16 cellular contexts compared by ENCODE assay signal in the genomic region with DNA sequence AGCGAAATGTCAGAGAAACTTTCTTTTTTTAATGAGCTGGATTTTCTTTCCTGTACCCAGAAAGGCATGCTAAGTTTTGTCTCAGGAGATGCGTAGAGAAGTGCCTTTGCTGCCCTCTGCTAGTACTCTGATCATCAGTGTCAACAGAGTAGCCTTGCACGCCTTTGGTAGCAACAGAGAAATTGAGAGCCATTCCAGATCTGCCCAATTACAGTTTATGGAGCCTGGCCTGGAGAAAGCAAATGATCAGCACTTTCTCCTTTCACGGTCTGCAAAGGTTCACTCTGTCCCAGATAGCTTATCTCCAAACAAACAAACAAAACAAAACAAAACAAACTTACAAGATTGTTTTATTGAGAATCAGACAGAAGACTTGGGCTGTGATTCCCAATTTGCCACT.
"Had no signal": no experiment of that assay in that cellular context is flagged by ENCODE, and none has a peak within 500 bp of the region (broad histone marks: within the 10 kb centered on the region; RNA-seq: fewer than 3 reads in every experiment).

No MANE protein-coding gene starts in this region.

- H3K9me3 ChIP-seq: neutrophil, sigmoid colon had no signal

- H3K27ac Mint-ChIP-seq: endodermal cell; mesothelial cell of epicardium; natural killer cell treated with Interleukin-12 subunit alpha and Interleukin-12 subunit beta and Interleukin-15 and Interleukin-18, amount 100 ng/mL, for 72 hours had no signal

- H3K4me3 ChIP-seq: coronary artery, hepatocyte, sigmoid colon, skin epidermis had no signal

- H3K4me3 Mint-ChIP-seq: endodermal cell; mesothelial cell of epicardium; natural killer cell treated with Interleukin-12 subunit alpha and Interleukin-12 subunit beta and Interleukin-15 and Interleukin-18, amount 100 ng/mL, for 72 hours had no signal

- H3K4me1 ChIP-seq: sigmoid colon had no signal

- DNase-seq: effector CD4-positive, alpha-beta T cell; endodermal cell; foreskin melanocyte; head of caudate nucleus; mammary epithelial cell; posterior cingulate gyrus; sigmoid colon; stimulated activated CD4-positive, alpha-beta T cell treated with anti-CD3 and anti-CD28 coated beads, Interleukin-2, amount 100 ng/mL, for 48 hours; stimulated activated naive CD4-positive, alpha-beta T cell treated with Interleukin-2 at 50 U/mL for 16 hours had no signal

- H2AFZ ChIP-seq: hepatocyte had no signal

- H3K36me3 ChIP-seq: neutrophil, sigmoid colon had no signal

- H3K79me2 ChIP-seq: hepatocyte had no signal

- ATAC-seq: left lobe of liver; natural killer cell treated with Interleukin-12 subunit alpha and Interleukin-12 subunit beta and Interleukin-15 and Interleukin-18, amount 100 ng/mL, for 72 hours had no signal

- H3K27ac ChIP-seq: coronary artery, hepatocyte, neutrophil, sigmoid colon, skin epidermis had no signal

- H3K27me3 Mint-ChIP-seq: natural killer cell treated with Interleukin-12 subunit alpha and Interleukin-12 subunit beta and Interleukin-15 and Interleukin-18, amount 100 ng/mL, for 72 hours had no signal

- H3K4me2 ChIP-seq: hepatocyte had no signal

- H3K9me3 Mint-ChIP-seq: endodermal cell had no signal

- H3K36me3 Mint-ChIP-seq: mesothelial cell of epicardium; natural killer cell treated with Interleukin-12 subunit alpha and Interleukin-12 subunit beta and Interleukin-15 and Interleukin-18, amount 100 ng/mL, for 72 hours had no signal

- H3K27me3 ChIP-seq: hepatocyte, neutrophil, sigmoid colon had no signal
